12 cellular contexts compared by ENCODE assay signal in genomic region chr12:108727868-108728735, GRCh38. TPM values are rescaled to one million over a fixed set of nuclear protein-coding genes. Genes with fewer than 3 reads are reported as not detected.
A peak's percentile ranks its signal among the peaks of the same experiment; 100 is the strongest.
DNase-seq lines count a peak whose midpoint lies in the region; ATAC-seq and TF ChIP-seq lines count a peak whose summit lies in the region.
"Had no signal": no experiment of that assay in that cellular context is flagged by ENCODE, and none has a peak within 500 bp of the region (broad histone marks: within the 10 kb centered on the region; RNA-seq: fewer than 3 reads in every experiment).

No MANE protein-coding gene starts in this region.

- H2BK120ac ChIP-seq in IMR-90 (ENCODE audit: low read depth, low read length) (no peak overlapping the region), mesenchymal stem cell (ENCODE audit: low read depth, low read length) (no peak overlapping the region)

- H3K36me3 ChIP-seq in IMR-90 (ENCODE audit: control insufficient read depth, insufficient read depth, low read length) (peaks cover 2% of the 10 kb centered on the region; the same call in 1 of the 2 replicates), mesenchymal stem cell (ENCODE audit: control insufficient read depth in 1 of 2, insufficient read depth in 2 of 2, low read depth in 1 of 2, low read length in 2 of 2) (peaks cover 2 to 3% of the 10 kb centered on the region in 2 experiments), thoracic aorta (no peaks in the 10 kb centered on the region)

- no peak; the same call in 1 of the 2 replicates for TF ChIP-seq POLR2A in IMR-90 (IDR thresholded peaks at IDR 0.05; ENCODE audit: low read depth, low read length)

- H2BK12ac ChIP-seq in mesenchymal stem cell (ENCODE audit: low read length in 2 of 2): no peak overlapping the region

- peaks cover 8% of the 10 kb centered on the region for H3K9me1 ChIP-seq in IMR-90 (ENCODE audit: insufficient read depth, low read length)

- ATAC-seq in IMR-90 (ENCODE audit: low read depth) (no peak), thoracic aorta (ENCODE audit: insufficient number of reproducible peaks, low FRiP score, low read depth) (no peak), GM18519 (IDR thresholded peaks at IDR 0.05; ENCODE audit: low FRiP score, unreplicated experiment) (no peak)
- ATAC-seq: Panc1; stimulated activated naive CD8-positive, alpha-beta T cell treated with anti-CD3 and anti-CD28 coated beads, Interleukin-15, Interleukin-2, amounts not matched to agents 100 U/mL and 50 U/mL, for 24 hours had no signal

- peak overlapping the region; percentile 74; the same call in 1 of the 2 replicates for H3K23ac ChIP-seq in IMR-90 (ENCODE audit: low read depth, low read length)
- no peak overlapping the region for H3K23ac ChIP-seq in mesenchymal stem cell (ENCODE audit: low read length in 2 of 2)

- peak overlapping the region; percentile 100 for H2BK5ac ChIP-seq in IMR-90 (ENCODE audit: low read depth, low read length, poor library complexity, severe bottlenecking)
- no peak overlapping the region for H2BK5ac ChIP-seq in mesenchymal stem cell (ENCODE audit: low read depth, low read length, poor library complexity, severe bottlenecking)

- H3K79me1 ChIP-seq in IMR-90 (ENCODE audit: low read depth in 1 of 2, low read length in 2 of 2) (peaks cover 4 to 23% of the 10 kb centered on the region in 2 experiments; a peak in 3 of 4 replicates), mesenchymal stem cell (replicated peaks; ENCODE audit: low read length, poor library complexity, severe bottlenecking) (no peaks in the 10 kb centered on the region)

- no peak for TF ChIP-seq CTCF in IMR-90 (conservative IDR thresholded peaks at IDR 0.05; ENCODE audit: low read depth, low read length)
- TF ChIP-seq CTCF in astrocyte of the spinal cord (IDR thresholded peaks at IDR 0.05; ENCODE audit: low read depth, low read length): no peak
- no peak for TF ChIP-seq CTCF in thoracic aorta (IDR thresholded peaks at IDR 0.05)

- H3K18ac ChIP-seq in IMR-90 (ENCODE audit: low read depth, low read length) (peak overlapping the region; percentile 25; the same call in 1 of the 2 replicates), mesenchymal stem cell (ENCODE audit: low read depth in 1 of 2, low read length in 2 of 2) (no peak overlapping the region)

- H3K4ac ChIP-seq in IMR-90 (ENCODE audit: low read depth, low read length) (peak overlapping the region; percentile 35; the same call in 1 of the 2 replicates), mesenchymal stem cell (ENCODE audit: low read depth in 1 of 2, low read length in 2 of 2) (no peak overlapping the region)

- CTCF ChIA-PET in IMR-90 (lab: Yijun Ruan, JAX): interaction anchor here (0.6 to 1.4 kb wide), 2 partner anchors 32 to 38 kb away, joined by 3 to 5 read pairs; no protein-coding TSS in a partner anchor

- no peaks in the 10 kb centered on the region for H3K9me3 ChIP-seq in IMR-90 (ENCODE audit: control insufficient read depth, insufficient read depth, low read length)
- no peaks in the 10 kb centered on the region for H3K9me3 ChIP-seq in mesenchymal stem cell (ENCODE audit: control insufficient read depth, low read length)
- H3K9me3 ChIP-seq in thoracic aorta: no peaks in the 10 kb centered on the region

- no peaks in the 10 kb centered on the region for H3K27me3 ChIP-seq in IMR-90 (ENCODE audit: control insufficient read depth, insufficient read depth, low read length)
- H3K27me3 ChIP-seq in mesenchymal stem cell (ENCODE audit: control insufficient read depth in 1 of 2, insufficient read depth in 1 of 2, low read length in 2 of 2): no peaks in the 10 kb centered on the region
- no peaks in the 10 kb centered on the region for H3K27me3 ChIP-seq in thoracic aorta (replicated peaks; ENCODE audit: insufficient read depth)

- no peak overlapping the region for H2BK15ac ChIP-seq in IMR-90 (ENCODE audit: low read depth, low read length)
- H2BK15ac ChIP-seq in mesenchymal stem cell (ENCODE audit: low read depth, poor library complexity, severe bottlenecking): no peak overlapping the region

- intact Hi-C loops in IMR-90 (cut with micrococcal nuclease): loop anchor here (1.0 kb wide), 1 partner anchor 37 kb away; no protein-coding TSS in a partner anchor

- in situ Hi-C loops in IMR-90 (cut with MboI; ENCODE audit: low sequenced_read_pairs): loop anchor here (10.0 kb wide), 1 partner anchor 127 kb away; the partner anchor contains the start of gene SSH1
- in situ Hi-C loops in astrocyte of the spinal cord (cut with HindIII; ENCODE audit: low sequenced_read_pairs): no loop called here

- no peak overlapping the region for H2AFZ ChIP-seq in IMR-90 (replicated peaks; ENCODE audit: low read length, poor library complexity)
- no peak overlapping the region for H2AFZ ChIP-seq in mesenchymal stem cell (ENCODE audit: low read depth, low read length)

- WGBS in IMR-90 (ENCODE audit: extremely low coverage in 2 of 2, insufficient read length in 1 of 2), 2 experiments: no CpG with 5 or more reads among the region's 7 CpGs
- 75% methylated on average over 4 of the region's 7 CpGs for WGBS in mesenchymal stem cell

- H3K36me3 Mint-ChIP-seq in T-helper 2 cell treated with Interferon-gamma antibody and Interleukin-4, amounts not matched to agents 5 μg/mL and 100 μg/mL, for 36 hours (ENCODE audit: low read depth): peaks cover 6% of the 10 kb centered on the region

- no peak overlapping the region for H2BK20ac ChIP-seq in IMR-90 (ENCODE audit: low read depth, low read length)

- H3K4me2 ChIP-seq in IMR-90 (ENCODE audit: low read depth, low read length) (peak overlapping the region; percentile 80), mesenchymal stem cell (ENCODE audit: low read length, poor library complexity, severe bottlenecking) (peak overlapping the region; percentile 65)

- H4K20me1 ChIP-seq in IMR-90 (ENCODE audit: insufficient read depth, low read length): peaks cover 45% of the 10 kb centered on the region

- H3K4me3 Mint-ChIP-seq in T-helper 2 cell treated with Interferon-gamma antibody and Interleukin-4, amounts not matched to agents 5 μg/mL and 100 μg/mL, for 36 hours: no peak overlapping the region
- H3K4me3 Mint-ChIP-seq: activated T-cell treated with anti-CD3 and anti-CD28 coated beads, Interleukin-2, amount 50 U/mL, for 24 hours; central memory CD8-positive, alpha-beta T cell had no signal

- peak overlapping the region; percentile 33; the same call in 1 of the 2 replicates for H3K9ac ChIP-seq in IMR-90 (ENCODE audit: low read depth, low read length)
- peak overlapping the region; percentile 98 for H3K9ac ChIP-seq in mesenchymal stem cell (ENCODE audit: low read length)

- H3K27me3 Mint-ChIP-seq in T-helper 2 cell treated with Interferon-gamma antibody and Interleukin-4, amounts not matched to agents 5 μg/mL and 100 μg/mL, for 36 hours (ENCODE audit: low read depth): no peaks in the 10 kb centered on the region
- H3K27me3 Mint-ChIP-seq: activated T-cell treated with anti-CD3 and anti-CD28 coated beads, Interleukin-2, amount 50 U/mL, for 24 hours; central memory CD8-positive, alpha-beta T cell had no signal

- H2AK9ac ChIP-seq in IMR-90 (replicated peaks; ENCODE audit: low read depth, low read length, poor library complexity): no peak overlapping the region

- H3K14ac ChIP-seq in IMR-90 (replicated peaks; ENCODE audit: low read depth, low read length) (peak overlapping the region; percentile 57), mesenchymal stem cell (ENCODE audit: low read length in 2 of 2) (no peak overlapping the region)

- no peak overlapping the region for H2AK5ac ChIP-seq in IMR-90 (ENCODE audit: low read depth, low read length)
- H2AK5ac ChIP-seq in mesenchymal stem cell (ENCODE audit: low read length, severe bottlenecking): no peak overlapping the region

- H4K8ac ChIP-seq in IMR-90 (ENCODE audit: low read depth in 2 of 2, low read length in 2 of 2) (peak overlapping the region in 1 of 2 experiments; percentile 23; a peak in 1 of 4 replicates), mesenchymal stem cell (ENCODE audit: low read length) (no peak overlapping the region)

- H3K9me3 Mint-ChIP-seq in T-helper 2 cell treated with Interferon-gamma antibody and Interleukin-4, amounts not matched to agents 5 μg/mL and 100 μg/mL, for 36 hours: no peaks in the 10 kb centered on the region
- H3K9me3 Mint-ChIP-seq: activated T-cell treated with anti-CD3 and anti-CD28 coated beads, Interleukin-2, amount 50 U/mL, for 24 hours; central memory CD8-positive, alpha-beta T cell had no signal

- peaks cover 52% of the 10 kb centered on the region for H3K4me1 Mint-ChIP-seq in T-helper 2 cell treated with Interferon-gamma antibody and Interleukin-4, amounts not matched to agents 5 μg/mL and 100 μg/mL, for 36 hours (ENCODE audit: low read depth)

- DNase-seq in IMR-90 (no peak), astrocyte of the spinal cord (ENCODE audit: low read depth, low spot score) (no peak), mesenchymal stem cell (no peak), thoracic aorta (ENCODE audit: low spot score) (no peak), kidney glomerular epithelial cell (lab: John Stamatoyannopoulos, UW) (no peak)
- DNase-seq in T-helper 2 cell treated with Interferon-gamma antibody and Interleukin-4, amounts not matched to agents 5 μg/mL and 100 μg/mL, for 36 hours (ENCODE audit: low spot score): no peak
- DNase-seq: activated T-cell treated with anti-CD3 and anti-CD28 coated beads, Interleukin-2, amount 50 U/mL, for 24 hours; NCI-H1930; stimulated activated naive CD8-positive, alpha-beta T cell treated with anti-CD3 and anti-CD28 coated beads, Interleukin-15, Interleukin-2, amounts not matched to agents 100 U/mL and 50 U/mL, for 24 hours had no signal

- H3K4me3 ChIP-seq in IMR-90 (ENCODE audit: insufficient read depth, low read depth, low read length) (peak overlapping the region; percentile 36), astrocyte of the spinal cord (ENCODE audit: low read depth, low read length) (peak overlapping the region; percentile 88), mesenchymal stem cell (ENCODE audit: insufficient read depth in 1 of 2, low read depth in 1 of 2, low read length in 2 of 2) (peak overlapping the region in 1 of 2 experiments; percentile 96), thoracic aorta (peak overlapping the region; percentile 94)

- no peak for TF ChIP-seq RAD21 in IMR-90 (IDR thresholded peaks at IDR 0.05; ENCODE audit: low read length)

- no TSS peak for BruUV-seq in IMR-90 (replicated peaks; lab: Mats Ljungman, UMichigan)

- H4K91ac ChIP-seq in IMR-90 (ENCODE audit: insufficient read depth, low read depth, low read length) (no peak overlapping the region; the same call in 1 of the 2 replicates), mesenchymal stem cell (ENCODE audit: low read length) (no peak overlapping the region)

- POLR2A ChIA-PET in IMR-90 (lab: Charles Lee; ENCODE audit: unreplicated experiment): interaction anchor here (0.6 to 1.1 kb wide), 4 partner anchors 38 to 75 kb away, joined by 3 to 4 read pairs (median 4); no protein-coding TSS in a partner anchor

- H3K4me1 ChIP-seq in IMR-90 (ENCODE audit: control insufficient read depth, insufficient read depth, low read length) (peaks cover 21% of the 10 kb centered on the region), mesenchymal stem cell (ENCODE audit: control insufficient read depth, insufficient read depth, low read depth, low read length) (peaks cover 11% of the 10 kb centered on the region), thoracic aorta (ENCODE audit: control insufficient read depth in 1 of 2, low read depth in 2 of 2) (peaks cover 41 to 69% of the 10 kb centered on the region in 2 donors)

- dilution Hi-C loops in IMR-90 (cut with HindIII; ENCODE audit: low sequenced_read_pairs, unreplicated experiment): no loop called here

- H3K27ac ChIP-seq in IMR-90 (ENCODE audit: insufficient read depth, low read length) (peak overlapping the region; percentile 34; the same call in 1 of the 2 replicates), mesenchymal stem cell (ENCODE audit: low read length, poor library complexity, severe bottlenecking) (peak overlapping the region; percentile 64), thoracic aorta (peak overlapping the region; percentile 92 to 98)

- peak overlapping the region; percentile 31; the same call in 1 of the 2 replicates for H4K5ac ChIP-seq in IMR-90 (ENCODE audit: low read depth, low read length)

- H3K56ac ChIP-seq in IMR-90 (ENCODE audit: extremely low read depth, insufficient read depth, low read length): 0 out of 2 replicates have a peak overlapping the region, but pooled peaks have one; percentile 30

- no peak overlapping the region for H3K27ac Mint-ChIP-seq in T-helper 2 cell treated with Interferon-gamma antibody and Interleukin-4, amounts not matched to agents 5 μg/mL and 100 μg/mL, for 36 hours
- H3K27ac Mint-ChIP-seq: activated T-cell treated with anti-CD3 and anti-CD28 coated beads, Interleukin-2, amount 50 U/mL, for 24 hours had no signal

RNA-seq across cellular contexts. Expression of gene CORO1C, which starts 3.2 kb away (rescaled TPM):
- total RNA-seq in IMR-90 (2012; rRNA removed) (1,042 and 1,100 TPM in 2 replicates), thoracic aorta (100 to 1,000 TPM; 157 to 208 TPM)
- 591 and 675 TPM in 2 replicates for polyA plus RNA-seq in IMR-90 (2012; rRNA removed)
- polyA plus RNA-seq in IMR-90 (2012; cell fraction: cytosol; rRNA removed): 183 and 262 TPM in 2 replicates
- 145 and 350 TPM in 2 replicates for polyA plus RNA-seq in IMR-90 (2012; cell fraction: nucleus; rRNA removed; ENCODE audit: low replicate concordance)
- polyA plus RNA-seq in mesenchymal stem cell (2013, experiment 1 of 2): 152 TPM
- polyA plus RNA-seq in mesenchymal stem cell (2013, experiment 2 of 2): 153 TPM

Comparison
In these comparisons a context has a peak if more than half of its experiments do, and no peak if none do; other contexts are left out.
1. H3K27ac ChIP-seq: peak in every context shown above with its lines; median percentile 95 in thoracic aorta; 64 in mesenchymal stem cell; 34 in IMR-90.